27 cellular contexts compared by ENCODE assay signal in the genomic region with DNA sequence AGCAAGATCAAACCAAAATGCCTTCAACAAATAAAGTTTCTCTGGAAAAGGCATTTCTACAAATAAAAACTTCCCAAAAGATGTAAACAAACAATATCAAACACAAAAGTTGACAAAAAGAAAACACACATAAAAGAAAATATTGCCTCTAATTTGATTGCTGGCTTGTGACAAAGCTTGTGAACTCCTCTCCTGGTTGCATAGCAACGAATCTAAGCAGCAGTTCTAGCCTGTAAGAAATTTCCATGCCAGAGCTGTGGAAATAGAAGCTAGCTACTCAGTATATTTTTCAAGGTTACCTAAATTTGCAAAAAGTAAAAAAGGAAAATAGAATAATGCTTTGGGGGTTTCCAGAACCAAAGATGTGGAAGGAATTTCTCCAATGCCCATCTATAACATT.
DNase-seq lines count a peak whose midpoint lies in the region; ATAC-seq lines count a peak whose summit lies in the region.
"Had no signal": no experiment of that assay in that cellular context is flagged by ENCODE, and none has a peak within 500 bp of the region (broad histone marks: within the 10 kb centered on the region; RNA-seq: fewer than 3 reads in every experiment).

No MANE protein-coding gene starts in this region.

- no peak for ATAC-seq in GM19324 (IDR thresholded peaks at IDR 0.05; ENCODE audit: low FRiP score, unreplicated experiment)
- ATAC-seq: activated T-helper 17 cell treated with anti-CD3 and anti-CD28 coated beads, Interleukin-2, amount 50 U/mL, for 72 hours; CD8-positive, alpha-beta T cell; gastroesophageal sphincter; mucosa of descending colon; Right ventricle myocardium inferior; stimulated activated naive CD8-positive, alpha-beta T cell treated with anti-CD3 and anti-CD28 coated beads, Interleukin-15, Interleukin-2, amounts not matched to agents 100 U/mL and 50 U/mL, for 24 hours; T-cell had no signal

- H3K36me3 Mint-ChIP-seq in activated T-helper 2 cell treated with anti-CD3 and anti-CD28 coated beads, Interferon-gamma antibody, Interleukin-2, Interleukin-4, amounts not matched to agents 10 μg/mL and 5 μg/mL and 100 μg/mL, durations not matched to agents 14 hours and 24 hours and 36 hours (ENCODE audit: low read depth), result no peaks in the 10 kb centered on the region
- H3K36me3 Mint-ChIP-seq: activated naive CD8-positive, alpha-beta T cell treated with anti-CD3 and anti-CD28 coated beads, Interleukin-2, amount 10 ng/mL, durations not matched to agents 7 days and 5 days; CD8-positive, alpha-beta T cell had no signal

- H3K27me3 ChIP-seq in GM23248 (replicated peaks; ENCODE audit: insufficient read depth) (no peaks in the 10 kb centered on the region), endocrine pancreas (ENCODE audit: control insufficient read depth, insufficient read depth, low read length) (no peaks in the 10 kb centered on the region)
- H3K27me3 ChIP-seq: breast epithelium, gastroesophageal sphincter, transverse colon had no signal

- in situ Hi-C loops in GM23248 (cut with MboI), result no loop called here

- H3K4me3 ChIP-seq in GM23248, result no peak overlapping the region
- H3K4me3 ChIP-seq in endocrine pancreas (ENCODE audit: control insufficient read depth, insufficient read depth, low read length), result peak overlapping the region; percentile 16
- H3K4me3 ChIP-seq: breast epithelium, gastroesophageal sphincter, mucosa of descending colon, prostate gland, transverse colon had no signal

- H3K9me3 Mint-ChIP-seq in activated T-helper 2 cell treated with anti-CD3 and anti-CD28 coated beads, Interferon-gamma antibody, Interleukin-2, Interleukin-4, amounts not matched to agents 10 μg/mL and 5 μg/mL and 100 μg/mL, durations not matched to agents 14 hours and 24 hours and 36 hours, result no peaks in the 10 kb centered on the region
- H3K9me3 Mint-ChIP-seq: activated CD4-positive, alpha-beta T cell treated with anti-CD3 and anti-CD28 coated beads, Interleukin-2, amount 10 ng/mL, durations not matched to agents 24 days and 14 days; activated naive CD8-positive, alpha-beta T cell treated with anti-CD3 and anti-CD28 coated beads, Interleukin-2, amount 10 ng/mL, durations not matched to agents 7 days and 5 days; activated T-helper 17 cell treated with anti-CD3 and anti-CD28 coated beads, Interleukin-2, amount 50 U/mL, for 72 hours; CD8-positive, alpha-beta T cell; H9; neural crest cell; T-cell had no signal

- H3K27me3 Mint-ChIP-seq in activated T-helper 2 cell treated with anti-CD3 and anti-CD28 coated beads, Interferon-gamma antibody, Interleukin-2, Interleukin-4, amounts not matched to agents 10 μg/mL and 5 μg/mL and 100 μg/mL, durations not matched to agents 14 hours and 24 hours and 36 hours (ENCODE audit: low read depth), result no peaks in the 10 kb centered on the region
- H3K27me3 Mint-ChIP-seq: activated CD4-positive, alpha-beta T cell treated with anti-CD3 and anti-CD28 coated beads, Interleukin-2, amount 10 ng/mL, durations not matched to agents 24 days and 14 days; activated naive CD8-positive, alpha-beta T cell treated with anti-CD3 and anti-CD28 coated beads, Interleukin-2, amount 10 ng/mL, durations not matched to agents 7 days and 5 days; activated T-helper 17 cell treated with anti-CD3 and anti-CD28 coated beads, Interleukin-2, amount 50 U/mL, for 72 hours; T-cell had no signal

- H3K4me1 ChIP-seq in GM23248 (ENCODE audit: insufficient read depth) (peaks cover 12% of the 10 kb centered on the region), endocrine pancreas (ENCODE audit: control insufficient read depth, insufficient read depth, low read length) (peaks cover 11% of the 10 kb centered on the region)
- H3K4me1 ChIP-seq: breast epithelium, gastroesophageal sphincter, prostate gland, transverse colon had no signal

- DNase-seq in GM23248 (peak; percentile 23), NCI-H526 treated with DMSO at 0.1 percent for 48 hours (lab: John Stamatoyannopoulos, UW) (peak; percentile 13), midbrain (lab: John Stamatoyannopoulos, UW) (peak; percentile 39)
- DNase-seq in activated naive CD4-positive, alpha-beta T cell treated with anti-CD3 and anti-CD28 coated beads, Interleukin-2, amount 50 U/mL, for 16 hours, result no peak
- DNase-seq in activated T-helper 2 cell treated with anti-CD3 and anti-CD28 coated beads, Interferon-gamma antibody, Interleukin-2, Interleukin-4, amounts not matched to agents 10 μg/mL and 5 μg/mL and 100 μg/mL, durations not matched to agents 14 hours and 24 hours and 36 hours (ENCODE audit: low spot score), result no peak
- DNase-seq: activated CD4-positive, alpha-beta T cell treated with anti-CD3 and anti-CD28 coated beads, Interleukin-2, amount 10 ng/mL, durations not matched to agents 24 days and 14 days; activated naive CD8-positive, alpha-beta T cell treated with anti-CD3 and anti-CD28 coated beads, Interleukin-2, amount 10 ng/mL, durations not matched to agents 7 days and 5 days; CD8-positive, alpha-beta T cell; dermis blood vessel endothelial cell; H9; mucosa of descending colon; NCI-H2029; NCI-H524; small intestine; stimulated activated CD4-positive, alpha-beta T cell treated with anti-CD3 and anti-CD28 coated beads, Interleukin-2, amount 100 ng/mL, for 48 hours; stimulated activated naive CD8-positive, alpha-beta T cell treated with anti-CD3 and anti-CD28 coated beads, Interleukin-15, Interleukin-2, amounts not matched to agents 100 U/mL and 50 U/mL, for 24 hours; T-cell; transverse colon had no signal

- H4K20me1 ChIP-seq in GM23248 (ENCODE audit: insufficient read depth), result no peaks in the 10 kb centered on the region

- H3K9me3 ChIP-seq in GM23248 (ENCODE audit: low read depth), result no peaks in the 10 kb centered on the region
- H3K9me3 ChIP-seq in endocrine pancreas (ENCODE audit: control insufficient read depth, low read length), result no peaks in the 10 kb centered on the region
- H3K9me3 ChIP-seq: breast epithelium, gastroesophageal sphincter, mucosa of descending colon, prostate gland, transverse colon had no signal

- H3K27ac ChIP-seq in GM23248, result no peak overlapping the region
- H3K27ac ChIP-seq: breast epithelium, epithelial cell of prostate, gastroesophageal sphincter, prostate gland, transverse colon had no signal

- H3K79me2 ChIP-seq in GM23248 (ENCODE audit: insufficient read depth), result no peaks in the 10 kb centered on the region

- H3K27ac Mint-ChIP-seq in activated T-helper 2 cell treated with anti-CD3 and anti-CD28 coated beads, Interferon-gamma antibody, Interleukin-2, Interleukin-4, amounts not matched to agents 10 μg/mL and 5 μg/mL and 100 μg/mL, durations not matched to agents 14 hours and 24 hours and 36 hours, result no peak overlapping the region
- H3K27ac Mint-ChIP-seq: activated CD4-positive, alpha-beta T cell treated with anti-CD3 and anti-CD28 coated beads, Interleukin-2, amount 10 ng/mL, durations not matched to agents 24 days and 14 days; activated naive CD8-positive, alpha-beta T cell treated with anti-CD3 and anti-CD28 coated beads, Interleukin-2, amount 10 ng/mL, durations not matched to agents 7 days and 5 days; activated T-helper 17 cell treated with anti-CD3 and anti-CD28 coated beads, Interleukin-2, amount 50 U/mL, for 72 hours; CD8-positive, alpha-beta T cell; H9; T-cell had no signal

- H3K9ac ChIP-seq in GM23248, result no peak overlapping the region
- H3K9ac ChIP-seq in endocrine pancreas (ENCODE audit: control insufficient read depth, insufficient read depth, low read length), result no peak overlapping the region

- WGBS in GM23248 (ENCODE audit: low coverage in 1 of 2, low lambda C conversion rate in 2 of 2, missing lambda C conversion rate in 2 of 2), 2 experiments, result 33 to 41% methylated on average over 1 of the region's 1 CpG

- no peak overlapping the region for H3K4me2 ChIP-seq in GM23248 (ENCODE audit: unreplicated experiment)

- H3K36me3 ChIP-seq in GM23248 (ENCODE audit: low read depth) (no peaks in the 10 kb centered on the region), endocrine pancreas (ENCODE audit: control insufficient read depth, insufficient read depth, low read length) (no peaks in the 10 kb centered on the region)
- H3K36me3 ChIP-seq: breast epithelium, gastroesophageal sphincter, prostate gland, transverse colon had no signal

- H3K9me2 ChIP-seq in GM23248 (ENCODE audit: insufficient read depth), result no peaks in the 10 kb centered on the region

- H3K4me1 Mint-ChIP-seq in activated T-helper 2 cell treated with anti-CD3 and anti-CD28 coated beads, Interferon-gamma antibody, Interleukin-2, Interleukin-4, amounts not matched to agents 10 μg/mL and 5 μg/mL and 100 μg/mL, durations not matched to agents 14 hours and 24 hours and 36 hours (ENCODE audit: low read depth), result peaks cover 4% of the 10 kb centered on the region
- H3K4me1 Mint-ChIP-seq: activated naive CD8-positive, alpha-beta T cell treated with anti-CD3 and anti-CD28 coated beads, Interleukin-2, amount 10 ng/mL, durations not matched to agents 7 days and 5 days; activated T-helper 17 cell treated with anti-CD3 and anti-CD28 coated beads, Interleukin-2, amount 50 U/mL, for 72 hours; H9 had no signal

- H3K4me3 Mint-ChIP-seq in activated T-helper 2 cell treated with anti-CD3 and anti-CD28 coated beads, Interferon-gamma antibody, Interleukin-2, Interleukin-4, amounts not matched to agents 10 μg/mL and 5 μg/mL and 100 μg/mL, durations not matched to agents 14 hours and 24 hours and 36 hours (ENCODE audit: low read depth), result no peak overlapping the region
- H3K4me3 Mint-ChIP-seq: activated CD4-positive, alpha-beta T cell treated with anti-CD3 and anti-CD28 coated beads, Interleukin-2, amount 10 ng/mL, durations not matched to agents 24 days and 14 days; activated naive CD8-positive, alpha-beta T cell treated with anti-CD3 and anti-CD28 coated beads, Interleukin-2, amount 10 ng/mL, durations not matched to agents 7 days and 5 days; activated T-helper 17 cell treated with anti-CD3 and anti-CD28 coated beads, Interleukin-2, amount 50 U/mL, for 72 hours; CD8-positive, alpha-beta T cell; H9; neural crest cell; T-cell had no signal

- peaks cover 13% of the 10 kb centered on the region for H3F3A ChIP-seq in GM23248 (ENCODE audit: insufficient read depth)

- H2AFZ ChIP-seq in GM23248, result no peak overlapping the region

- intact Hi-C loops in activated T-helper 2 cell treated with anti-CD3 and anti-CD28 coated beads, Interferon-gamma antibody, Interleukin-2, Interleukin-4, amounts not matched to agents 10 μg/mL and 5 μg/mL and 100 μg/mL, durations not matched to agents 14 hours and 24 hours and 36 hours (cut with micrococcal nuclease), result no loop called here

Comparison
In these comparisons a context has a peak if more than half of its experiments do, and no peak if none do; other contexts are left out.
1. DNase-seq: peak in GM23248 (single experiment), NCI-H526 treated with DMSO at 0.1 percent for 48 hours (single experiment) and midbrain (single experiment); none in activated naive CD4-positive, alpha-beta T cell treated with anti-CD3 and anti-CD28 coated beads, Interleukin-2, amount 50 U/mL, for 16 hours (single experiment) and activated T-helper 2 cell treated with anti-CD3 and anti-CD28 coated beads, Interferon-gamma antibody, Interleukin-2, Interleukin-4, amounts not matched to agents 10 μg/mL and 5 μg/mL and 100 μg/mL, durations not matched to agents 14 hours and 24 hours and 36 hours (single experiment).